In the genomic region with DNA sequence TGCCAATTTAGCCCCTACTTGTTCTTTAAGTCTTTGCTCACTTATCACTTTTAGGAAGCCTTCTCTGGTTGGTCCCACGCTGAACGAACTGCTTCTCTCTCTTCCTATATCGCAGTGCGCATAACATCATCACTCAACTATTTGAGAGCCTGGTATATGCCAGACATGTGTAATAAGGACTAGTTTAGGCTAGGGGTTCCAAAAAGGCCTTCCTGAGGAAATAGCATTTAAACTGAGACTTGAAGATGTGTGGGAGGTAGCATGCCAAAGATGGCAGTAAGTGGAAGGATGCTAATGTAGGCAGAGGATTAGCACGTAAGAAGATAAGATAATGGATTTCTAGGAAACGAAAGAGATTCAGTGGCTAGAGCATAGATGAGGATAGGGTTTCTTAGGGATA, we compare ENCODE assay signal across 33 cellular contexts. TPM values are rescaled to one million over a fixed set of nuclear protein-coding genes. Genes with fewer than 3 reads are reported as not detected.
"Had no signal": no experiment of that assay in that cellular context is flagged by ENCODE, and none has a peak within 500 bp of the region (broad histone marks: within the 10 kb centered on the region; RNA-seq: fewer than 3 reads in every experiment).

No MANE protein-coding gene starts in this region.

- H3K27me3 Mint-ChIP-seq: naive B cell; progenitor cell of endocrine pancreas; stimulated activated naive B cell treated with anti-CD40 and anti-IgM and Interleukin-4, amounts not matched to agents 10 μg/mL and 1 μg/mL and 100 μg/mL, for 72 hours had no signal

- H3K4me3 ChIP-seq: left lung, lower lobe of right lung, neural progenitor cell, ovary, right atrium auricular region, right lobe of liver, stomach, suprapubic skin, thoracic aorta, tibial nerve, upper lobe of left lung, vagina had no signal

- H3K4me3 Mint-ChIP-seq: immature natural killer cell; mesothelial cell of epicardium; naive B cell; natural killer cell; nephron progenitor cell; neural progenitor cell; stimulated activated naive B cell treated with anti-CD40 and anti-IgM and Interleukin-4, amounts not matched to agents 10 μg/mL and 1 μg/mL and 100 μg/mL, for 72 hours had no signal

- DNase-seq: hypothalamus; immature natural killer cell; kidney; left colon; left lung; lower lobe of right lung; mammary epithelial cell; mesenchymal stem cell; naive B cell; natural killer cell; nephron progenitor cell; occipital lobe; ovary; right lobe of liver; stimulated activated CD4-positive, alpha-beta T cell treated with anti-CD3 and anti-CD28 coated beads, Interleukin-12 subunit alpha, Interleukin-12 subunit beta, amount 100 ng/mL, for 4 hours; stimulated activated CD4-positive, alpha-beta T cell treated with anti-CD3 and anti-CD28 coated beads, Interleukin-15, amount 100 ng/mL, for 24 hours; stimulated activated CD4-positive, alpha-beta T cell treated with anti-CD3 and anti-CD28 coated beads, Interleukin-2, amount 100 ng/mL, for 24 hours; stimulated activated CD4-positive, alpha-beta T cell treated with anti-CD3 and anti-CD28 coated beads, Interleukin-4, amount 100 ng/mL, for 1 hour; stimulated activated naive B cell treated with anti-CD40 and anti-IgM and Interleukin-4, amounts not matched to agents 10 μg/mL and 1 μg/mL and 100 μg/mL, for 72 hours; stimulated activated naive CD8-positive, alpha-beta T cell treated with anti-CD3 and anti-CD28 coated beads, Interleukin-15, Interleukin-2, amounts not matched to agents 100 U/mL and 50 U/mL, for 24 hours; stomach; upper lobe of left lung had no signal

- H3K27ac Mint-ChIP-seq: mesothelial cell of epicardium; nephron progenitor cell; neural progenitor cell; progenitor cell of endocrine pancreas; stimulated activated naive B cell treated with anti-CD40 and anti-IgM and Interleukin-4, amounts not matched to agents 10 μg/mL and 1 μg/mL and 100 μg/mL, for 72 hours had no signal

- ATAC-seq: left colon; left lung; lower lobe of right lung; natural killer cell; right lobe of liver; stimulated activated naive B cell treated with anti-CD40 and anti-IgM and Interleukin-4, amounts not matched to agents 10 μg/mL and 1 μg/mL and 100 μg/mL, for 72 hours; stimulated activated naive CD8-positive, alpha-beta T cell treated with anti-CD3 and anti-CD28 coated beads, Interleukin-15, Interleukin-2, amounts not matched to agents 100 U/mL and 50 U/mL, for 24 hours had no signal

- H3K36me3 ChIP-seq: ovary had no signal

- H3K9me3 Mint-ChIP-seq: immature natural killer cell; mesothelial cell of epicardium; naive B cell; natural killer cell; nephron progenitor cell; neural progenitor cell; stimulated activated naive B cell treated with anti-CD40 and anti-IgM and Interleukin-4, amounts not matched to agents 10 μg/mL and 1 μg/mL and 100 μg/mL, for 72 hours had no signal

- H3K27me3 ChIP-seq: left lung, neural progenitor cell, neutrophil, ovary, right atrium auricular region, right lobe of liver, stomach, suprapubic skin, tibial nerve, upper lobe of left lung, vagina had no signal

RNA-seq across cellular contexts. Expression of gene ECT2L, which starts 17.6 kb away (rescaled TPM):
- total RNA-seq: left colon, mononuclear cell, progenitor cell of endocrine pancreas, pulmonary artery endothelial cell, right lobe of liver, thoracic aorta, vagina had no signal
